10 cellular contexts compared by ENCODE assay signal in the genomic region with DNA sequence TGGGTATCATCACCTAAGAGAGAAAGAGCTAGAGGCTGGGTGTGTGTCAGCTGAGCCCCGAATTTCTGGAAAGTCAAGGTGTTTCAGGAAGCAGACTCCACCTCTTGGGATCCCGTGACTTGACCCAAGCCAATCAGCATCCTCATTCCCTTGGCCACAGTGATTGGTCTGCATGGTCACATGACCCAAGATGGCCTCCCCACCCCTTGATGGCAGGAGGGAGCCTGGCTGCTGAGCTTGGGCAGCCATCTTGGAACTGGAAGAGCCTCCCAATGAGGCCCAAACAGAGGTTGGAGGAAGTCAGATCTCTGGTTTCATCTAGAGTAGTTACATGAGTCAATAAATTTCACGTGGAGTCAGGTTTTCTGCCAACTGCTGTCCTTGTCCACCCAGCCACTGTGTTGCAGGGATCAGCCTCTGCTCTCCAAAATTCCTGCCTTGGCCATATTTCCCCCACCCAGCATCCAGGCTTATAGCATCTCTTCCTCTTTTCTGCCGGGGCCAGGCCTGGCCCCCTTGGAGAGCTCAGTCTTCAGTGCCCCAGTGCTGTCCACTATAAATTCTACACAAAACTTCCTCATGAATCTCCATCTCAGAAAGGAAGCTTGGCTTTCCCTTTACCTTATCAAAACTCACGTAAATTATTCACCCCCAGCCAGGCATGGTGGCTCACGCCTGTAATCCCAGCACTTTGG. TPM values are rescaled to one million over a fixed set of nuclear protein-coding genes. Genes with fewer than 3 reads are reported as not detected.
DNase-seq lines count a peak whose midpoint lies in the region.
"Had no signal": no experiment of that assay in that cellular context is flagged by ENCODE, and none has a peak within 500 bp of the region (broad histone marks: within the 10 kb centered on the region; RNA-seq: fewer than 3 reads in every experiment).

No MANE protein-coding gene starts in this region.

- H3K9me3 Mint-ChIP-seq in activated naive CD8-positive, alpha-beta T cell treated with anti-CD3 and anti-CD28 coated beads for 36 hours = peaks cover 6% of the 10 kb centered on the region

- H3K4me3 Mint-ChIP-seq in activated naive CD8-positive, alpha-beta T cell treated with anti-CD3 and anti-CD28 coated beads for 36 hours = no peak overlapping the region

- peaks cover 39% of the 10 kb centered on the region for H3K4me1 Mint-ChIP-seq in activated naive CD8-positive, alpha-beta T cell treated with anti-CD3 and anti-CD28 coated beads for 36 hours

- DNase-seq in stimulated activated CD4-positive, alpha-beta T cell treated with anti-CD3 and anti-CD28 coated beads, Interleukin-15, amount 100 ng/mL, for 24 hours = peak; percentile 44
- no peak for DNase-seq in stimulated activated CD4-positive, alpha-beta T cell treated with anti-CD3 and anti-CD28 coated beads, Interleukin-4, amount 100 ng/mL, for 1 hour
- peak; percentile 40 for DNase-seq in MV-4-11 (lab: John Stamatoyannopoulos, UW)
- DNase-seq in activated naive CD8-positive, alpha-beta T cell treated with anti-CD3 and anti-CD28 coated beads for 36 hours = peak; percentile 36
- DNase-seq in T-helper 1 cell = no peak
- no peak for DNase-seq in OCI-M2 (lab: John Stamatoyannopoulos, UW; ENCODE audit: unreplicated experiment)
- DNase-seq in ureter (ENCODE audit: low spot score) = no peak
- DNase-seq: NCI-H1694 treated with DMSO at 0.1 percent for 48 hours, RPMI8226, upper lobe of left lung had no signal

- H3K36me3 Mint-ChIP-seq in activated naive CD8-positive, alpha-beta T cell treated with anti-CD3 and anti-CD28 coated beads for 36 hours = peaks cover 4% of the 10 kb centered on the region

- peak overlapping the region; percentile 80 for H3K27ac Mint-ChIP-seq in activated naive CD8-positive, alpha-beta T cell treated with anti-CD3 and anti-CD28 coated beads for 36 hours

- no peaks in the 10 kb centered on the region for H3K27me3 Mint-ChIP-seq in activated naive CD8-positive, alpha-beta T cell treated with anti-CD3 and anti-CD28 coated beads for 36 hours

RNA-seq across cellular contexts. Expression of gene SUSD3, which starts 17.2 kb away (rescaled TPM):
- 10 to 100 TPM; 27.1 to 28.8 TPM for total RNA-seq in activated naive CD8-positive, alpha-beta T cell treated with anti-CD3 and anti-CD28 coated beads for 36 hours
- total RNA-seq in ureter = 3.0 TPM

RNA-seq across cellular contexts. Expression of gene CARD19, which starts 54.8 kb away (rescaled TPM):
- 10 to 100 TPM; 36.5 to 38.6 TPM for total RNA-seq in activated naive CD8-positive, alpha-beta T cell treated with anti-CD3 and anti-CD28 coated beads for 36 hours
- total RNA-seq in ureter = 31.3 TPM

Comparison
In these comparisons a context has a peak if more than half of its experiments do, and no peak if none do; other contexts are left out.
1. DNase-seq: peak in stimulated activated CD4-positive, alpha-beta T cell treated with anti-CD3 and anti-CD28 coated beads, Interleukin-15, amount 100 ng/mL, for 24 hours (single experiment), MV-4-11 (single experiment) and activated naive CD8-positive, alpha-beta T cell treated with anti-CD3 and anti-CD28 coated beads for 36 hours (single experiment); none in stimulated activated CD4-positive, alpha-beta T cell treated with anti-CD3 and anti-CD28 coated beads, Interleukin-4, amount 100 ng/mL, for 1 hour (single experiment), T-helper 1 cell (0 of 5), OCI-M2 (single experiment) and ureter (single experiment).